In genomic region chr3:129827765-129828164, GRCh38 we compare ENCODE assay signal across 9 cellular contexts.
DNase-seq lines count a peak whose midpoint lies in the region; ATAC-seq and TF ChIP-seq lines count a peak whose summit lies in the region.
"Had no signal": no experiment of that assay in that cellular context is flagged by ENCODE, and none has a peak within 500 bp of the region (broad histone marks: within the 10 kb centered on the region; RNA-seq: fewer than 3 reads in every experiment).

No MANE protein-coding gene starts in this region.

- no peak for TF ChIP-seq POLR2A in thyroid gland (IDR thresholded peaks at IDR 0.05)

- H3K4me1 ChIP-seq in thyroid gland: peaks cover 0 to 5% of the 10 kb centered on the region in 2 donors

- no peak for TF ChIP-seq CTCF in thyroid gland (IDR thresholded peaks at IDR 0.05)

- no peaks in the 10 kb centered on the region for H3K36me3 ChIP-seq in thyroid gland

- peak overlapping the region; percentile 41 for H3K4me3 Mint-ChIP-seq in T-helper 17 cell
- H3K4me3 Mint-ChIP-seq in natural killer cell treated with Interleukin-12 subunit alpha and Interleukin-12 subunit beta and Interleukin-15 and Interleukin-18, amount 100 ng/mL, for 72 hours: no peak overlapping the region

- 74 to 76% methylated on average over 7 of the region's 7 CpGs for WGBS in thyroid gland, 2 donors

- ATAC-seq in GM18907 (IDR thresholded peaks at IDR 0.05; ENCODE audit: unreplicated experiment) (peak; percentile 88), HG02763 (IDR thresholded peaks at IDR 0.05; ENCODE audit: unreplicated experiment) (peak; percentile 75), T-helper 17 cell (peak; percentile 95)
- peak; percentile 82 to 85 for ATAC-seq in natural killer cell treated with Interleukin-12 subunit alpha and Interleukin-12 subunit beta and Interleukin-15 and Interleukin-18, amount 100 ng/mL, for 72 hours

- H3K36me3 Mint-ChIP-seq in T-helper 17 cell (ENCODE audit: low read depth): no peaks in the 10 kb centered on the region
- H3K36me3 Mint-ChIP-seq in natural killer cell treated with Interleukin-12 subunit alpha and Interleukin-12 subunit beta and Interleukin-15 and Interleukin-18, amount 100 ng/mL, for 72 hours: no peaks in the 10 kb centered on the region

- no peaks in the 10 kb centered on the region for H3K9me3 Mint-ChIP-seq in natural killer cell treated with Interleukin-12 subunit alpha and Interleukin-12 subunit beta and Interleukin-15 and Interleukin-18, amount 100 ng/mL, for 72 hours

- H3K27ac Mint-ChIP-seq in T-helper 17 cell: peak overlapping the region; percentile 85
- peak overlapping the region in 1 of 2 donors; percentile 73 for H3K27ac Mint-ChIP-seq in natural killer cell treated with Interleukin-12 subunit alpha and Interleukin-12 subunit beta and Interleukin-15 and Interleukin-18, amount 100 ng/mL, for 72 hours

- H3K4me3 ChIP-seq in thyroid gland (replicated peaks in 1 of 3): no peak overlapping the region

- peaks cover 22% of the 10 kb centered on the region for H3K4me1 Mint-ChIP-seq in T-helper 17 cell
- peaks cover 12 to 15% of the 10 kb centered on the region in 2 donors for H3K4me1 Mint-ChIP-seq in natural killer cell treated with Interleukin-12 subunit alpha and Interleukin-12 subunit beta and Interleukin-15 and Interleukin-18, amount 100 ng/mL, for 72 hours (ENCODE audit: low read depth in 2 of 2)

- DNase-seq in T-helper 17 cell (peak in 2 of 3 donors; percentile 6 to 9), pons (ENCODE audit: low spot score) (no peak), NCI-H82 (lab: John Stamatoyannopoulos, UW) (no peak), dermis blood vessel endothelial cell (no peak), thyroid gland (no peak)
- DNase-seq in natural killer cell treated with Interleukin-12 subunit alpha and Interleukin-12 subunit beta and Interleukin-15 and Interleukin-18, amount 100 ng/mL, for 72 hours (ENCODE audit: low spot score): peak; percentile 64

- no peaks in the 10 kb centered on the region for H3K27me3 ChIP-seq in thyroid gland

- no peaks in the 10 kb centered on the region for H3K27me3 Mint-ChIP-seq in T-helper 17 cell
- H3K27me3 Mint-ChIP-seq in natural killer cell treated with Interleukin-12 subunit alpha and Interleukin-12 subunit beta and Interleukin-15 and Interleukin-18, amount 100 ng/mL, for 72 hours: no peaks in the 10 kb centered on the region

- no peak overlapping the region for H3K27ac ChIP-seq in thyroid gland
- H3K27ac ChIP-seq: parathyroid adenoma had no signal

- intact Hi-C loops in thyroid gland (cut with DNase I): loop anchor here (5.0 to 10.0 kb wide), 2 partner anchors 110 to 343 kb away; no protein-coding TSS in a partner anchor

- H3K9me3 ChIP-seq in T-helper 17 cell (ENCODE audit: control insufficient read depth, low read length, poor library complexity, severe bottlenecking) (no peaks in the 10 kb centered on the region), thyroid gland (no peaks in the 10 kb centered on the region)

Comparison
In these comparisons a context has a peak if more than half of its experiments do, and no peak if none do; other contexts are left out.
1. DNase-seq: peak in T-helper 17 cell (2 of 3) and natural killer cell treated with Interleukin-12 subunit alpha and Interleukin-12 subunit beta and Interleukin-15 and Interleukin-18, amount 100 ng/mL, for 72 hours (single experiment); none in pons (single experiment), NCI-H82 (single experiment), dermis blood vessel endothelial cell (single experiment) and thyroid gland (0 of 2).
2. Peak in every context shown above with its lines, with median percentiles within 50 percentile points of each other: ATAC-seq.